ENCODE assay signal across 8 cellular contexts in genomic region chr9:95506438-95506691, GRCh38. TPM values are rescaled to one million over a fixed set of nuclear protein-coding genes. Genes with fewer than 3 reads are reported as not detected.
DNase-seq lines count a peak whose midpoint lies in the region; ATAC-seq, FAIRE-seq and TF ChIP-seq lines count a peak whose summit lies in the region.

No MANE protein-coding gene starts in this region.

- H3K36me3 Mint-ChIP-seq in activated T-helper 17 cell treated with anti-CD3 and anti-CD28 coated beads, Interleukin-2, amount 50 U/mL, for 72 hours (ENCODE audit: low read depth): no peaks in the 10 kb centered on the region

- H3K27ac Mint-ChIP-seq in activated T-helper 17 cell treated with anti-CD3 and anti-CD28 coated beads, Interleukin-2, amount 50 U/mL, for 72 hours: no peak overlapping the region

- TF ChIP-seq POLR2A in GM12892 (IDR thresholded peaks at IDR 0.05; ENCODE audit: low read depth, low read length): no peak; the same call in 1 of the 2 replicates

- peak overlapping the region; percentile 88 for H3K4me3 ChIP-seq in AG04450 (ENCODE audit: low read depth, low read length)
- H3K4me3 ChIP-seq in Jurkat, Clone E6-1 (ENCODE audit: low read length): peak overlapping the region; percentile 73
- H3K4me3 ChIP-seq in right atrium auricular region: peak overlapping the region; percentile 84 to 86
- peak overlapping the region; percentile 57 for H3K4me3 ChIP-seq in skeletal muscle cell (ENCODE audit: low read depth, low read length)

- peaks cover 0 to 32% of the 10 kb centered on the region in 2 donors for H3K4me1 ChIP-seq in right atrium auricular region

- POLR2A ChIA-PET in AG04450 (lab: Yijun Ruan, JAX): interaction anchor here (0.6 to 0.9 kb wide), 2 partner anchors 200 to 523 kb away, joined by 4 read pairs; no protein-coding TSS in a partner anchor

- no peak for FAIRE-seq in GM12892 (lab: Jason Lieb, UNC)

- in situ Hi-C loops in GM13977 (cut with MboI; ENCODE audit: low pct_unique_long_range_greater_than_20kb, low sequenced_read_pairs, unreplicated experiment): no loop called here

- no peak for ATAC-seq in activated T-helper 17 cell treated with anti-CD3 and anti-CD28 coated beads, Interleukin-2, amount 50 U/mL, for 72 hours (replicated peaks)

- H3K27me3 Mint-ChIP-seq in activated T-helper 17 cell treated with anti-CD3 and anti-CD28 coated beads, Interleukin-2, amount 50 U/mL, for 72 hours: peaks cover 9% of the 10 kb centered on the region

- H3K9me3 ChIP-seq in AG04450 (ENCODE audit: control insufficient read depth, insufficient read depth, low read length) (no peaks in the 10 kb centered on the region; the same call in 1 of the 2 replicates), right atrium auricular region (no peaks in the 10 kb centered on the region)

- CTCF ChIA-PET in AG04450 (lab: Charles Lee): no interaction called here

- no peak for DNase-seq in AG04450 (ENCODE audit: low read depth, low spot score)
- peak; percentile 36 for DNase-seq in GM12892 (ENCODE audit: insufficient read length)
- no peak for DNase-seq in Jurkat, Clone E6-1 (ENCODE audit: low read depth, low spot score)
- no peak for DNase-seq in right atrium auricular region (ENCODE audit: low spot score)
- DNase-seq in skeletal muscle cell (ENCODE audit: low read depth): no peak
- DNase-seq in SIG-M5 treated with dmso at 0.1 percent for 504 hours (lab: John Stamatoyannopoulos, UW; ENCODE audit: unreplicated experiment): no peak
- DNase-seq in GM13977 (ENCODE audit: low spot score): no peak

- H3K27me3 ChIP-seq in AG04450 (ENCODE audit: control insufficient read depth, insufficient read depth, low read length) (no peaks in the 10 kb centered on the region), right atrium auricular region (no peaks in the 10 kb centered on the region)

- H3K27ac ChIP-seq in AG04450 (ENCODE audit: low read depth, low read length): peak overlapping the region; percentile 39
- H3K27ac ChIP-seq in right atrium auricular region: peak overlapping the region; percentile 93 to 94

- peaks cover 10% of the 10 kb centered on the region for H3K4me1 Mint-ChIP-seq in activated T-helper 17 cell treated with anti-CD3 and anti-CD28 coated beads, Interleukin-2, amount 50 U/mL, for 72 hours

- H3K4me3 Mint-ChIP-seq in activated T-helper 17 cell treated with anti-CD3 and anti-CD28 coated beads, Interleukin-2, amount 50 U/mL, for 72 hours: peak overlapping the region; percentile 97

- H3K9me3 Mint-ChIP-seq in activated T-helper 17 cell treated with anti-CD3 and anti-CD28 coated beads, Interleukin-2, amount 50 U/mL, for 72 hours: no peaks in the 10 kb centered on the region

- TF ChIP-seq CTCF in AG04450 (IDR thresholded peaks at IDR 0.05; ENCODE audit: low read depth, low read length): no peak
- TF ChIP-seq CTCF in right atrium auricular region (IDR thresholded peaks at IDR 0.05): no peak
- TF ChIP-seq CTCF in GM13977 (IDR thresholded peaks at IDR 0.05; ENCODE audit: extremely low read depth, insufficient read depth, missing control alignments): no peak

- H3K36me3 ChIP-seq in right atrium auricular region: no peaks in the 10 kb centered on the region

RNA-seq across cellular contexts. Expression of gene PTCH1, which starts 10.4 kb away (rescaled TPM):
- 7.3 and 10.2 TPM in 2 replicates for polyA plus RNA-seq in AG04450 (2011; rRNA removed)
- 27.4 and 28.9 TPM in 2 replicates for polyA minus RNA-seq in AG04450 (2011; rRNA and poly(A)+ RNA removed)
- polyA plus RNA-seq in GM12892 (2012; ENCODE audit: missing spikeins): 4.6 TPM
- polyA plus RNA-seq in Jurkat, Clone E6-1 (2012; ENCODE audit: insufficient read depth, insufficient read length): 1.2 TPM
- 1 to 10 TPM; 2.0 to 8.6 TPM for total RNA-seq in activated T-helper 17 cell treated with anti-CD3 and anti-CD28 coated beads, Interleukin-2, amount 50 U/mL, for 72 hours
- total RNA-seq in right atrium auricular region: 1 to 10 TPM; 5.4 to 6.3 TPM
